Comparison of ENCODE assay signal across 11 cellular contexts in genomic region chr3:165243597-165243996, GRCh38. TPM values are rescaled to one million over a fixed set of nuclear protein-coding genes. Genes with fewer than 3 reads are reported as not detected.
"Had no signal": no experiment of that assay in that cellular context is flagged by ENCODE, and none has a peak within 500 bp of the region (broad histone marks: within the 10 kb centered on the region; RNA-seq: fewer than 3 reads in every experiment).

No MANE protein-coding gene starts in this region.

- ATAC-seq: GM23338, HCT116 had no signal

- DNase-seq: GM23248, GOT3, H7, H9, HCEC 1CT, HFFc6 had no signal

- H3K4me1 ChIP-seq: HAP-1 had no signal

- H3K9ac ChIP-seq: GM23248 had no signal

- H3K4me3 ChIP-seq: GM23248, GM23338, HAP-1 had no signal

- FAIRE-seq: H1, H54 had no signal

- H3K9me3 ChIP-seq: HAP-1 had no signal

- H3K4me2 ChIP-seq: GM23338 had no signal

- H3K27ac ChIP-seq: GM23248 had no signal

- H3K4me3 Mint-ChIP-seq: GM23338, H9, HFFc6 had no signal

- H3K36me3 ChIP-seq: HAP-1 had no signal

- H2AFZ ChIP-seq: GM23248, GM23338 had no signal

- H3K27ac Mint-ChIP-seq: GM23338, H9, HFFc6 had no signal

RNA-seq across cellular contexts. Expression of gene SLITRK3, which starts 47.4 kb away (rescaled TPM):
- total RNA-seq: GM23248, HFFc6 had no signal
- polyA plus RNA-seq: GM23248 had no signal
